In genomic region chr19:12065100-12065538, GRCh38 we compare ENCODE assay signal across 8 cellular contexts. TPM values are rescaled to one million over a fixed set of nuclear protein-coding genes. Genes with fewer than 3 reads are reported as not detected.
DNase-seq lines count a peak whose midpoint lies in the region; ATAC-seq, FAIRE-seq and TF ChIP-seq lines count a peak whose summit lies in the region.

No MANE protein-coding gene starts in this region.

- peak overlapping the region; percentile 97; the same call in 1 of the 2 replicates for H2BK12ac ChIP-seq in H1 (ENCODE audit: low read depth, low read length)

- peak overlapping the region; percentile 42 for H3K4me3 ChIP-seq in SJSA1
- peak overlapping the region; percentile 62 to 82 (median 73) for H3K4me3 ChIP-seq in H1 (ENCODE audit: extremely low read depth in 1 of 4, insufficient read depth in 2 of 4, low read depth in 3 of 4, low read length in 4 of 4)

- ATAC-seq in GM19328 (IDR thresholded peaks at IDR 0.05; ENCODE audit: unreplicated experiment) (peak; percentile 31), HG03469 (IDR thresholded peaks at IDR 0.05; ENCODE audit: unreplicated experiment) (no peak)

- no peak overlapping the region for H3K27ac ChIP-seq in SJSA1
- peak overlapping the region; percentile 94; the same call in 1 of the 2 replicates for H3K27ac ChIP-seq in H1 (ENCODE audit: low read depth, low read length)
- peak overlapping the region; percentile 89 for H3K27ac ChIP-seq in substantia nigra (ENCODE audit: low read depth, low read length, poor library complexity, severe bottlenecking)

- 9% methylated on average over 17 of the region's 23 CpGs; no CpG with 5 or more reads in 1 of the 2 experiments for WGBS in H1 (ENCODE audit: extremely low coverage in 1 of 2, insufficient coverage in 1 of 2, insufficient read length in 1 of 2, insufficient replicate concordance in 2 of 2, low coverage in 1 of 2, low lambda C conversion rate in 2 of 2, missing lambda C conversion rate in 1 of 2), 2 experiments

- TF ChIP-seq EP300 in H1 (IDR thresholded peaks at IDR 0.05; ENCODE audit: borderline replicate concordance in 1 of 2, low read depth in 2 of 2, low read length in 2 of 2), result no peak

- peaks cover 2% of the 10 kb centered on the region for H3K79me1 ChIP-seq in H1 (ENCODE audit: low read depth, low read length)

- no peak overlapping the region for H3K23ac ChIP-seq in H1 (ENCODE audit: insufficient read length)

- no peak overlapping the region for H3K56ac ChIP-seq in H1 (replicated peaks; ENCODE audit: insufficient read length, low read depth, low read length)

- peaks cover 0 to 18% of the 10 kb centered on the region in 2 experiments; a peak in 2 of 4 replicates for H3K79me2 ChIP-seq in H1 (ENCODE audit: control insufficient read depth in 1 of 2, insufficient read depth in 2 of 2, low read length in 2 of 2)

- H3K23me2 ChIP-seq in H1 (ENCODE audit: low read depth, low read length), result peaks cover 4% of the 10 kb centered on the region; the same call in 1 of the 2 replicates

- H3K4me2 ChIP-seq in H1 (ENCODE audit: insufficient read depth in 1 of 2, low read depth in 2 of 2, low read length in 2 of 2), result peak overlapping the region; percentile 72 to 85

- H3K4me1 ChIP-seq in SJSA1 (replicated peaks), result no peaks in the 10 kb centered on the region
- peaks cover 2 to 8% (median 4%) of the 10 kb centered on the region in 4 experiments; a peak in 6 of 7 replicates for H3K4me1 ChIP-seq in H1 (replicated peaks in 1 of 4; ENCODE audit: control insufficient read depth in 3 of 4, insufficient read depth in 4 of 4, low read length in 3 of 4)

- H2BK15ac ChIP-seq in H1 (ENCODE audit: low read length), result no peak overlapping the region

- H4K8ac ChIP-seq in H1 (ENCODE audit: extremely low read depth, insufficient read depth, low read length), result peak overlapping the region; percentile 100; the same call in 1 of the 2 replicates

- H3K4ac ChIP-seq in H1 (replicated peaks; ENCODE audit: insufficient read length, low read depth, low read length), result no peak overlapping the region

- no peak for FAIRE-seq in H1 (lab: Jason Lieb, UNC)

- no peak for TF ChIP-seq POLR2A in H1 (IDR thresholded peaks at IDR 0.05; ENCODE audit: control extremely low read depth in 1 of 2, low read depth in 2 of 2, low read length in 2 of 2)

- POLR2A ChIA-PET in H1 (lab: Charles Lee; ENCODE audit: partially characterized antibody), result interaction anchor here (0.7 to 3.8 kb wide), 13 partner anchors 9 to 183 kb away, joined by 3 to 72 read pairs (median 7); partner anchors contain the start of genes ZNF20, ZNF625, ZNF763 and ZNF878

- H2BK5ac ChIP-seq in H1 (ENCODE audit: low read depth, low read length), result peak overlapping the region; percentile 52; the same call in 1 of the 2 replicates

- H2AFZ ChIP-seq in H1 (ENCODE audit: low read length), result no peak overlapping the region

- H4K91ac ChIP-seq in H1 (replicated peaks; ENCODE audit: insufficient read length, low read length), result no peak overlapping the region

- H3K27me3 ChIP-seq in SJSA1 (replicated peaks), result no peaks in the 10 kb centered on the region
- H3K27me3 ChIP-seq in H1 (replicated peaks in 1 of 4; ENCODE audit: control insufficient read depth in 3 of 4, extremely low read depth in 1 of 4, insufficient read depth in 3 of 4, low read length in 3 of 4), result no peaks in the 10 kb centered on the region

- peak overlapping the region; percentile 95; the same call in 1 of the 2 replicates for H2AK5ac ChIP-seq in H1 (ENCODE audit: low read depth, low read length)

- H3K9me3 ChIP-seq in SJSA1 (replicated peaks) (peaks cover 5% of the 10 kb centered on the region), H1 (ENCODE audit: insufficient read depth in 2 of 2, low read depth in 1 of 2, low read length in 1 of 2) (no peaks in the 10 kb centered on the region; a peak in 1 of 4 replicates)

- TF ChIP-seq CTCF in H1 (IDR thresholded peaks at IDR 0.05; ENCODE audit: control extremely low read depth in 1 of 3, insufficient read depth in 1 of 3, low read depth in 1 of 3, low read length in 3 of 3), result no peak

- peak overlapping the region; percentile 96 to 98 (median 98) for H3K9ac ChIP-seq in H1 (replicated peaks in 1 of 4; ENCODE audit: extremely low read depth in 1 of 4, low read depth in 3 of 4, low read length in 3 of 4)

- H2BK120ac ChIP-seq in H1 (replicated peaks; ENCODE audit: low read depth, low read length), result no peak overlapping the region

- no peaks in the 10 kb centered on the region for H3K36me3 ChIP-seq in SJSA1
- peaks cover 0 to under 1% (median 0%) of the 10 kb centered on the region in 4 experiments; a peak in 2 of 8 replicates for H3K36me3 ChIP-seq in H1 (ENCODE audit: control insufficient read depth in 2 of 4, insufficient read depth in 4 of 4, low read length in 3 of 4)

- no peak overlapping the region for H3K18ac ChIP-seq in H1 (ENCODE audit: extremely low read depth, low read length)

- no peaks in the 10 kb centered on the region for H4K20me1 ChIP-seq in H1 (replicated peaks in 1 of 2; ENCODE audit: control insufficient read depth in 1 of 2, insufficient read depth in 2 of 2, low read length in 2 of 2)

- DNase-seq in AG20443 (ENCODE audit: low spot score) (peak; percentile 52), SJSA1 (ENCODE audit: low read depth in 1 of 2, low spot score in 2 of 2) (no peak), H1 (ENCODE audit: low read depth in 1 of 2, low spot score in 2 of 2) (peak in 1 of 2 experiments; percentile 63), medulla oblongata (ENCODE audit: extremely low spot score) (peak; percentile 41), substantia nigra (lab: John Stamatoyannopoulos, UW) (peak in 27 of 49 donors; percentile 18 to 57 (median 36)), kidney glomerular epithelial cell (lab: John Stamatoyannopoulos, UW) (no peak)

- no peak overlapping the region for H2BK20ac ChIP-seq in H1 (ENCODE audit: low read length)

- CTCF ChIA-PET in H1 (lab: Charles Lee; ENCODE audit: partially characterized antibody), result interaction anchor here (0.9 to 1.2 kb wide), 3 partner anchors 9 to 25 kb away, joined by 3 read pairs; no protein-coding TSS in a partner anchor

- no peak for TF ChIP-seq RAD21 in H1 (IDR thresholded peaks at IDR 0.05 in 1 of 2, conservative IDR thresholded peaks at IDR 0.05 in 1 of 2; ENCODE audit: low read depth in 2 of 2, low read length in 2 of 2)

- H4K5ac ChIP-seq in H1 (ENCODE audit: insufficient read length, low read depth, low read length), result no peak overlapping the region

- H3K14ac ChIP-seq in H1 (ENCODE audit: insufficient read length), result no peak overlapping the region

TF ChIP-seq in H1, 55 proteins besides CTCF, POLR2A, EP300 and RAD21 (continues in another document):
- TF ChIP-seq MAFK (IDR thresholded peaks at IDR 0.05; ENCODE audit: low read depth, low read length), result no peak
- no peak for TF ChIP-seq BACH1 (IDR thresholded peaks at IDR 0.05; ENCODE audit: low read length)
- peak in 1 of 2 experiments; percentile 19; a peak in 1 of 4 replicates for TF ChIP-seq HDAC2 (IDR thresholded peaks at IDR 0.05; ENCODE audit: borderline replicate concordance in 1 of 2, low read depth in 2 of 2, low read length in 2 of 2)
- TF ChIP-seq POU5F1 (IDR thresholded peaks at IDR 0.05; ENCODE audit: low read depth, low read length), result no peak
- no peak for TF ChIP-seq TAF7 (optimal IDR thresholded peaks at IDR 0.05; ENCODE audit: borderline replicate concordance, low read depth, low read length)
- no peak for TF ChIP-seq BCL11A (IDR thresholded peaks at IDR 0.05; ENCODE audit: low read depth in 2 of 2, low read length in 2 of 2)
- TF ChIP-seq, protein P1, sequence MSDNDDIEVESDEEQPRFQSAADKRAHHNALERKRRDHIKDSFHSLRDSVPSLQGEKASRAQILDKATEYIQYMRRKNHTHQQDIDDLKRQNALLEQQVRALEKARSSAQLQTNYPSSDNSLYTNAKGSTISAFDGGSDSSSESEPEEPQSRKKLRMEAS (IDR thresholded peaks at IDR 0.05), result peak; percentile 31; the same call in 1 of the 2 replicates
- no peak for TF ChIP-seq YY1 (IDR thresholded peaks at IDR 0.05; ENCODE audit: low read depth, low read length)
- peak; percentile 55 for TF ChIP-seq ASH2L (IDR thresholded peaks at IDR 0.05; ENCODE audit: low read length)
- TF ChIP-seq SAP30 (IDR thresholded peaks at IDR 0.05; ENCODE audit: insufficient read depth, insufficient replicate concordance, low read length), result no peak

RNA-seq across cellular contexts. Expression of gene ZNF844, which starts 0.6 kb away (rescaled TPM):
- total RNA-seq in SJSA1 (2014; rRNA removed; shearing (Covaris generic)), result 0.13 and 0.82 TPM in 2 replicates
- total RNA-seq in H1 (2021; fragmentation: NEBNext Ultra II Directional; extraction: Animal tissue kit (Norgen Biotek cat#: 25700)), result 9.4 and 9.8 TPM in 2 replicates
- 2.7 and 3.1 TPM in 2 replicates for polyA plus RNA-seq in H1 (2011; rRNA removed)
- polyA plus RNA-seq in H1 (2011; cell fraction: cytosol; rRNA removed), result 3.2 TPM
- 3.8 TPM for polyA plus RNA-seq in H1 (2011; cell fraction: nucleus; rRNA removed)
- polyA plus RNA-seq in H1 (2012, experiment 1 of 2), result 2.8 to 4.3 TPM (median 3.3 TPM) in 4 replicates
- polyA plus RNA-seq in H1 (2012, experiment 2 of 2), result 0.63 TPM
- 2.5 TPM for polyA plus RNA-seq in H1 (2013, experiment 1 of 2)
- 2.7 TPM for polyA plus RNA-seq in H1 (2013, experiment 2 of 2)
- polyA minus RNA-seq in H1 (2011; rRNA and poly(A)+ RNA removed), result 9.3 and 12.2 TPM in 2 replicates
- polyA minus RNA-seq in H1 (2011; cell fraction: cytosol; rRNA and poly(A)+ RNA removed), result 8.6 TPM
- polyA minus RNA-seq in H1 (2011; cell fraction: nucleus; rRNA and poly(A)+ RNA removed), result 17.9 TPM

RNA-seq across cellular contexts. Expression of gene ZNF878, which starts 12.4 kb away (rescaled TPM):
- total RNA-seq in SJSA1 (2014; rRNA removed; shearing (Covaris generic)), result 0.08 TPM in 1 of 2 replicates, not detected in the other
- total RNA-seq in H1 (2021; fragmentation: NEBNext Ultra II Directional; extraction: Animal tissue kit (Norgen Biotek cat#: 25700)), result 9.1 and 9.5 TPM in 2 replicates
- polyA plus RNA-seq in H1 (2011; rRNA removed), result 0.57 and 0.91 TPM in 2 replicates
- polyA plus RNA-seq in H1 (2011; cell fraction: cytosol; rRNA removed), result 1.3 TPM
- polyA plus RNA-seq in H1 (2011; cell fraction: nucleus; rRNA removed), result 0.68 TPM
- 2.5 to 4.8 TPM (median 3.5 TPM) in 4 replicates for polyA plus RNA-seq in H1 (2012, experiment 1 of 2)
- 0.52 TPM for polyA plus RNA-seq in H1 (2012, experiment 2 of 2)
- 4.2 TPM for polyA plus RNA-seq in H1 (2013, experiment 1 of 2)
- polyA plus RNA-seq in H1 (2013, experiment 2 of 2), result 3.8 TPM
- 3.8 and 5.7 TPM in 2 replicates for polyA minus RNA-seq in H1 (2011; rRNA and poly(A)+ RNA removed)
- polyA minus RNA-seq in H1 (2011; cell fraction: cytosol; rRNA and poly(A)+ RNA removed), result 3.4 TPM
- polyA minus RNA-seq in H1 (2011; cell fraction: nucleus; rRNA and poly(A)+ RNA removed), result 8.4 TPM

RNA-seq across cellular contexts. Expression of gene ZNF433, which starts 29.6 kb away (rescaled TPM):
- 0.50 and 1.4 TPM in 2 replicates for total RNA-seq in SJSA1 (2014; rRNA removed; shearing (Covaris generic))
- total RNA-seq in H1 (2021; fragmentation: NEBNext Ultra II Directional; extraction: Animal tissue kit (Norgen Biotek cat#: 25700)), result 1.4 and 1.8 TPM in 2 replicates
- polyA plus RNA-seq in H1 (2011; rRNA removed), result 0.68 and 0.71 TPM in 2 replicates
- 1.3 TPM for polyA plus RNA-seq in H1 (2011; cell fraction: cytosol; rRNA removed)
- polyA plus RNA-seq in H1 (2011; cell fraction: nucleus; rRNA removed), result 0.88 TPM
- polyA plus RNA-seq in H1 (2012, experiment 1 of 2), result 1.4 to 3.1 TPM (median 2.2 TPM) in 4 replicates
- polyA plus RNA-seq in H1 (2012, experiment 2 of 2), result 0.58 TPM
- 0.47 TPM for polyA plus RNA-seq in H1 (2013, experiment 1 of 2)
- 0.57 TPM for polyA plus RNA-seq in H1 (2013, experiment 2 of 2)
- polyA minus RNA-seq in H1 (2011; rRNA and poly(A)+ RNA removed), result 1.0 and 1.5 TPM in 2 replicates
- polyA minus RNA-seq in H1 (2011; cell fraction: cytosol; rRNA and poly(A)+ RNA removed), result 0.81 TPM
- polyA minus RNA-seq in H1 (2011; cell fraction: nucleus; rRNA and poly(A)+ RNA removed), result 3.1 TPM

Comparison
In these comparisons a context has a peak if more than half of its experiments do, and no peak if none do; other contexts are left out.
1. DNase-seq: peak in AG20443 (single experiment), medulla oblongata (single experiment) and substantia nigra (27 of 49); none in SJSA1 (0 of 2) and kidney glomerular epithelial cell (single experiment).